In genomic region chr1:43369779-43370178, GRCh38 we compare ENCODE assay signal across 14 cellular contexts. TPM values are rescaled to one million over a fixed set of nuclear protein-coding genes. Genes with fewer than 3 reads are reported as not detected.
DNase-seq lines count a peak whose midpoint lies in the region; ATAC-seq and TF ChIP-seq lines count a peak whose summit lies in the region.
"Not testable (repeated sequence)": the region's sequence is repeated elsewhere in the genome, so short reads cannot be mapped to it uniquely, and the experiment has no call there.
"Had no signal": no experiment of that assay in that cellular context is flagged by ENCODE, and none has a peak within 500 bp of the region (broad histone marks: within the 10 kb centered on the region; RNA-seq: fewer than 3 reads in every experiment).

No MANE protein-coding gene starts in this region.

- CTCF ChIA-PET in HCT116 (lab: Charles Lee) = not testable (repeated sequence)
- CTCF ChIA-PET in PC-9 (lab: Charles Lee) (interaction anchor here (0.6 to 0.7 kb wide), 4 partner anchors 53 to 413 kb away, joined by 3 to 11 read pairs (median 6); no protein-coding TSS in a partner anchor), WTC11 (lab: Charles Lee) (interaction anchor here (0.6 kb wide), 1 partner anchor 29 kb away, joined by 3 read pairs; no protein-coding TSS in a partner anchor)

- peaks cover 48% of the 10 kb centered on the region for H3K79me2 ChIP-seq in HCT116 (ENCODE audit: insufficient read depth, low read length)
- H3K79me2 ChIP-seq in PC-9 (ENCODE audit: low read depth) = peaks cover 67% of the 10 kb centered on the region

- ATAC-seq in HCT116; WTC11; activated naive CD8-positive, alpha-beta T cell treated with anti-CD3 and anti-CD28 coated beads, Interleukin-2, amount 10 ng/mL, durations not matched to agents 7 days and 5 days (ENCODE audit: low read depth): not testable (repeated sequence)

- peaks cover 9 to 35% (median 16%) of the 10 kb centered on the region in 11 experiments for H3K36me3 ChIP-seq in BLaER1 treated with 17β-estradiol and CSF1 and Interleukin-3, amounts not matched to agents 10 nM and 100 nM
- not testable (repeated sequence) for H3K36me3 ChIP-seq in HCT116 (ENCODE audit: control insufficient read depth in 1 of 2, insufficient read depth in 2 of 2, low read length in 2 of 2); PC-9 (ENCODE audit: low read depth)

- H3K4me2 ChIP-seq in BLaER1 treated with 17β-estradiol and CSF1 and Interleukin-3, amounts not matched to agents 10 nM and 100 nM = peak overlapping the region in 6 of 11 experiments; percentile 9 to 100 (median 68); a peak in 8 of 22 replicates
- H3K4me2 ChIP-seq in HCT116 (ENCODE audit: low read length) (peak overlapping the region; percentile 15; the same call in 1 of the 2 replicates), PC-9 (peak overlapping the region; percentile 92)

- H3K27ac Mint-ChIP-seq in WTC11; activated naive CD8-positive, alpha-beta T cell treated with anti-CD3 and anti-CD28 coated beads, Interleukin-2, amount 10 ng/mL, durations not matched to agents 7 days and 5 days: not testable (repeated sequence)

- not testable (repeated sequence) for TF ChIP-seq CTCF in HCT116 (IDR thresholded peaks at IDR 0.05 in 2 of 3, conservative IDR thresholded peaks at IDR 0.05 in 1 of 3; ENCODE audit: borderline replicate concordance in 1 of 3, insufficient read depth in 1 of 3, low read depth in 2 of 3, low read length in 2 of 3); PC-9 (conservative IDR thresholded peaks at IDR 0.05); WTC11 (IDR thresholded peaks at IDR 0.05); dorsolateral prefrontal cortex (IDR thresholded peaks at IDR 0.05 in 54 of 56, conservative IDR thresholded peaks at IDR 0.05 in 2 of 56; ENCODE audit: low read depth in 1 of 56, partially characterized antibody in 56 of 56)

- H3K27me3 ChIP-seq in BLaER1 treated with 17β-estradiol and CSF1 and Interleukin-3, amounts not matched to agents 10 nM and 100 nM; HCT116 (ENCODE audit: insufficient read depth, low read length); PC-9 (ENCODE audit: insufficient read depth, low read depth); dorsolateral prefrontal cortex: not testable (repeated sequence)

- not testable (repeated sequence) for H3K36me3 Mint-ChIP-seq in WTC11
- H3K36me3 Mint-ChIP-seq in activated naive CD8-positive, alpha-beta T cell treated with anti-CD3 and anti-CD28 coated beads, Interleukin-2, amount 10 ng/mL, durations not matched to agents 7 days and 5 days = peaks cover 16% of the 10 kb centered on the region

- H4K20me1 ChIP-seq in BLaER1 treated with 17β-estradiol and CSF1 and Interleukin-3, amounts not matched to agents 10 nM and 100 nM = peaks cover 5 to 26% (median 22%) of the 10 kb centered on the region in 11 experiments; a peak in 15 of 22 replicates
- not testable (repeated sequence) for H4K20me1 ChIP-seq in HCT116 (ENCODE audit: insufficient read depth); PC-9 (ENCODE audit: insufficient read depth)

- H3K4me1 Mint-ChIP-seq in WTC11 = peaks cover 23% of the 10 kb centered on the region
- H3K4me1 Mint-ChIP-seq in activated naive CD8-positive, alpha-beta T cell treated with anti-CD3 and anti-CD28 coated beads, Interleukin-2, amount 10 ng/mL, durations not matched to agents 7 days and 5 days = peaks cover 25% of the 10 kb centered on the region

- not testable (repeated sequence) for TF ChIP-seq POLR2A in HCT116 (IDR thresholded peaks at IDR 0.05; ENCODE audit: borderline replicate concordance, extremely low read depth, insufficient read depth, insufficient read length)

- not testable (repeated sequence) for H3K27me3 Mint-ChIP-seq in WTC11 (ENCODE audit: low read depth); activated naive CD8-positive, alpha-beta T cell treated with anti-CD3 and anti-CD28 coated beads, Interleukin-2, amount 10 ng/mL, durations not matched to agents 7 days and 5 days

- intact Hi-C loops in HCT116 (cut with micrococcal nuclease) = not testable (repeated sequence)
- intact Hi-C loops in PC-9 (cut with micrococcal nuclease; ENCODE audit: unreplicated experiment) = loop anchor here (5.0 kb wide), 2 partner anchors 432 to 463 kb away; no protein-coding TSS in a partner anchor
- intact Hi-C loops in dorsolateral prefrontal cortex (cut with DNase I) = loop anchor here (5.0 kb wide), 3 partner anchors 52 to 132 kb away; no protein-coding TSS in a partner anchor

- H3K9me3 ChIP-seq in BLaER1 treated with 17β-estradiol and CSF1 and Interleukin-3, amounts not matched to agents 10 nM and 100 nM (replicated peaks in 1 of 11); HCT116 (ENCODE audit: control insufficient read depth in 1 of 2, insufficient read depth in 1 of 2, low read depth in 1 of 2, low read length in 2 of 2); PC-9 (ENCODE audit: insufficient read depth, low read depth): not testable (repeated sequence)

- H3K9ac ChIP-seq in BLaER1 treated with 17β-estradiol and CSF1 and Interleukin-3, amounts not matched to agents 10 nM and 100 nM = 0 out of 22 replicates have a peak overlapping the region, but pooled peaks of 1 of the 11 experiments have one; percentile 22
- not testable (repeated sequence) for H3K9ac ChIP-seq in HCT116 (ENCODE audit: low read length)

- peaks cover 82% of the 10 kb centered on the region for H3F3A ChIP-seq in PC-9 (ENCODE audit: insufficient read depth, low read depth)

- not testable (repeated sequence) for H3K9me3 Mint-ChIP-seq in WTC11; activated naive CD8-positive, alpha-beta T cell treated with anti-CD3 and anti-CD28 coated beads, Interleukin-2, amount 10 ng/mL, durations not matched to agents 7 days and 5 days

- POLR2A ChIA-PET in HCT116 (lab: Charles Lee) = not testable (repeated sequence)
- POLR2A ChIA-PET in PC-9 (lab: Charles Lee; ENCODE audit: unreplicated experiment) = interaction anchor here (0.6 kb wide), 1 partner anchor 156 kb away, joined by 3 read pairs; no protein-coding TSS in a partner anchor
- POLR2A ChIA-PET in WTC11 (lab: Charles Lee) = interaction anchor here (0.7 kb wide), 1 partner anchor 11 kb away, joined by 5 read pairs; the partner anchor contains the start of gene CDC20
- POLR2A ChIA-PET in activated naive CD8-positive, alpha-beta T cell treated with anti-CD3 and anti-CD28 coated beads, Interleukin-2, amount 10 ng/mL, durations not matched to agents 7 days and 5 days (lab: Charles Lee) = interaction anchor here (0.6 to 3.6 kb wide), 5 partner anchors 9 to 195 kb away, joined by 3 to 47 read pairs (median 5); partner anchors contain the start of genes MED8 and SZT2

- not testable (repeated sequence) for TF ChIP-seq RAD21 in HCT116 (IDR thresholded peaks at IDR 0.05; ENCODE audit: low read depth)

- H3K4me3 ChIP-seq in BLaER1 treated with 17β-estradiol and CSF1 and Interleukin-3, amounts not matched to agents 10 nM and 100 nM; HCT116 (replicated peaks in 1 of 2; ENCODE audit: low read depth in 1 of 2, low read length in 2 of 2): not testable (repeated sequence)
- H3K4me3 ChIP-seq in PC-9 = peak overlapping the region; percentile 99; the same call in 1 of the 2 replicates
- peak overlapping the region in 1 of 59 donors; percentile 47 for H3K4me3 ChIP-seq in dorsolateral prefrontal cortex

- H3K27ac ChIP-seq in BLaER1 treated with 17β-estradiol and CSF1 and Interleukin-3, amounts not matched to agents 10 nM and 100 nM; HCT116 (ENCODE audit: low read depth, low read length): not testable (repeated sequence)
- H3K27ac ChIP-seq in PC-9 = peak overlapping the region; percentile 89
- peak overlapping the region in 41 of 59 donors; percentile 5 to 97 (median 83) for H3K27ac ChIP-seq in dorsolateral prefrontal cortex

- H3K4me1 ChIP-seq in BLaER1 treated with 17β-estradiol and CSF1 and Interleukin-3, amounts not matched to agents 10 nM and 100 nM = peaks cover 27 to 65% (median 42%) of the 10 kb centered on the region in 10 experiments
- H3K4me1 ChIP-seq in HCT116 (ENCODE audit: control insufficient read depth in 1 of 2, insufficient read depth in 2 of 2, low read length in 2 of 2) = peaks cover 41 to 85% of the 10 kb centered on the region in 2 experiments
- peaks cover 72% of the 10 kb centered on the region for H3K4me1 ChIP-seq in PC-9 (replicated peaks; ENCODE audit: insufficient read depth)

- not testable (repeated sequence) for BruUV-seq in HCT116 (replicated peaks; lab: Mats Ljungman, UMichigan); PC-9 (replicated peaks; lab: Mats Ljungman, UMichigan)

- not testable (repeated sequence) for H3K9me2 ChIP-seq in HCT116 (ENCODE audit: insufficient read depth); PC-9 (ENCODE audit: insufficient read depth)

- not testable (repeated sequence) for H2AFZ ChIP-seq in HCT116 (ENCODE audit: low read depth, low read length, poor library complexity, severe bottlenecking); PC-9

- not testable (repeated sequence) for H3K4me3 Mint-ChIP-seq in WTC11
- peak overlapping the region; percentile 6 for H3K4me3 Mint-ChIP-seq in activated naive CD8-positive, alpha-beta T cell treated with anti-CD3 and anti-CD28 coated beads, Interleukin-2, amount 10 ng/mL, durations not matched to agents 7 days and 5 days

- RAD21 ChIA-PET in HCT116 (lab: Charles Lee; ENCODE audit: low non-redundant PET in 1 of 2, low total read pairs in 2 of 2, uncharacterized antibody in 2 of 2, unreplicated experiment in 2 of 2) = interaction anchor here in 1 of 2 experiments (0.7 kb wide), 1 partner anchor 284 kb away, joined by 3 read pairs; no protein-coding TSS in a partner anchor

- not testable (repeated sequence) for DNase-seq in HCT116 (ENCODE audit: low read depth, low spot score); PC-9; WTC11 (ENCODE audit: low spot score); activated naive CD8-positive, alpha-beta T cell treated with anti-CD3 and anti-CD28 coated beads, Interleukin-2, amount 10 ng/mL, durations not matched to agents 7 days and 5 days; dorsolateral prefrontal cortex

RNA-seq across cellular contexts. Expression of gene ELOVL1, which starts 2.0 kb away (rescaled TPM):
- total RNA-seq in HCT116 (2021; ENCODE audit: unreplicated experiment) = 91.3 TPM
- polyA plus RNA-seq in HCT116 (2012) = 157 and 159 TPM in 2 replicates
- 131 TPM in 2 replicates for total RNA-seq in PC-9 (2021)
- total RNA-seq in WTC11 (2021) = 22.6 to 26.6 TPM (median 24.1 TPM) in 3 replicates
- total RNA-seq in activated naive CD8-positive, alpha-beta T cell treated with anti-CD3 and anti-CD28 coated beads, Interleukin-2, amount 10 ng/mL, durations not matched to agents 7 days and 5 days = 10 to 100 TPM; 51.3 to 53.7 TPM
- total RNA-seq in dorsolateral prefrontal cortex = 100 to 1,000 TPM in 29 of 120 experiments, 10 to 100 TPM in 91; 27.1 to 291 (median 70.1) TPM

RNA-seq across cellular contexts. Expression of gene CDC20, which starts 11.0 kb away (rescaled TPM):
- total RNA-seq in HCT116 (2021; ENCODE audit: unreplicated experiment) = 355 TPM
- 375 and 408 TPM in 2 replicates for polyA plus RNA-seq in HCT116 (2012)
- 180 and 229 TPM in 2 replicates for total RNA-seq in PC-9 (2021)
- total RNA-seq in WTC11 (2021) = 246 to 280 TPM (median 265 TPM) in 3 replicates
- 100 to 1,000 TPM; 107 to 123 TPM for total RNA-seq in activated naive CD8-positive, alpha-beta T cell treated with anti-CD3 and anti-CD28 coated beads, Interleukin-2, amount 10 ng/mL, durations not matched to agents 7 days and 5 days
- 1 to 10 TPM in 73 of 120 experiments, under 1 TPM in 34, not detected in 13; 0.32 to 6.8 (median 1.5) TPM for total RNA-seq in dorsolateral prefrontal cortex

RNA-seq across cellular contexts. Expression of gene MED8, which starts 19.8 kb away (rescaled TPM):
- total RNA-seq in HCT116 (2021; ENCODE audit: unreplicated experiment) (36.0 TPM), PC-9 (2021) (54.8 and 56.0 TPM in 2 replicates), WTC11 (2021) (17.7 to 19.5 TPM (median 18.0 TPM) in 3 replicates), dorsolateral prefrontal cortex (10 to 100 TPM; 24.8 to 43.7 (median 34.9) TPM)
- 45.6 and 50.9 TPM in 2 replicates for polyA plus RNA-seq in HCT116 (2012)
- total RNA-seq in activated naive CD8-positive, alpha-beta T cell treated with anti-CD3 and anti-CD28 coated beads, Interleukin-2, amount 10 ng/mL, durations not matched to agents 7 days and 5 days = 10 to 100 TPM; 34.3 to 35.3 TPM

RNA-seq across cellular contexts. Expression of gene SZT2, which starts 19.9 kb away (rescaled TPM):
- total RNA-seq in HCT116 (2021; ENCODE audit: unreplicated experiment) = 43.0 TPM
- 12.7 and 14.5 TPM in 2 replicates for polyA plus RNA-seq in HCT116 (2012)
- 71.6 and 76.1 TPM in 2 replicates for total RNA-seq in PC-9 (2021)
- 20.2 to 28.4 TPM (median 21.5 TPM) in 3 replicates for total RNA-seq in WTC11 (2021)
- total RNA-seq in activated naive CD8-positive, alpha-beta T cell treated with anti-CD3 and anti-CD28 coated beads, Interleukin-2, amount 10 ng/mL, durations not matched to agents 7 days and 5 days = 10 to 100 TPM; 84.8 to 88.2 TPM
- 100 to 1,000 TPM in 19 of 120 experiments, 10 to 100 TPM in 101; 48.6 to 133 (median 84.0) TPM for total RNA-seq in dorsolateral prefrontal cortex

RNA-seq across cellular contexts. Expression of gene MPL, which starts 32.2 kb away (rescaled TPM):
- not detected for total RNA-seq in HCT116 (2021; ENCODE audit: unreplicated experiment)
- 0.11 and 0.16 TPM in 2 replicates for polyA plus RNA-seq in HCT116 (2012)
- 0.76 and 1.6 TPM in 2 replicates for total RNA-seq in PC-9 (2021)
- total RNA-seq in WTC11 (2021) = 0.15 to 0.44 TPM (median 0.21 TPM) in 3 replicates
- not detected for total RNA-seq in activated naive CD8-positive, alpha-beta T cell treated with anti-CD3 and anti-CD28 coated beads, Interleukin-2, amount 10 ng/mL, durations not matched to agents 7 days and 5 days
- 1 to 10 TPM in 57 of 120 experiments, under 1 TPM in 47, not detected in 16; 0.23 to 3.6 (median 1.1) TPM for total RNA-seq in dorsolateral prefrontal cortex
- total RNA-seq: A172; Caco-2; CD8-positive, alpha-beta T cell; GM12878; GM23248; H1; H7 had no signal
- polyA plus RNA-seq: AG04450, GM12878, GM23248 had no signal

Comparison
In these comparisons a context has a peak if more than half of its experiments do, and no peak if none do; other contexts are left out.
1. H3K4me2 ChIP-seq: peak in every context shown above with its lines; median percentile 92 in PC-9; 68 in BLaER1 treated with 17β-estradiol and CSF1 and Interleukin-3, amounts not matched to agents 10 nM and 100 nM; 15 in HCT116.
2. RNA of gene CDC20, which starts 11.0 kb away (total RNA-seq): 355 TPM in HCT116 (single experiment), 246 to 280 TPM in WTC11, 180 to 229 TPM in PC-9 and 107 to 123 TPM in activated naive CD8-positive, alpha-beta T cell treated with anti-CD3 and anti-CD28 coated beads, Interleukin-2, amount 10 ng/mL, durations not matched to agents 7 days and 5 days; 0.32 to 6.8 TPM in dorsolateral prefrontal cortex; every median in the first group is over 10 times any median in the second.